29 cellular contexts compared by ENCODE assay signal in the genomic region with DNA sequence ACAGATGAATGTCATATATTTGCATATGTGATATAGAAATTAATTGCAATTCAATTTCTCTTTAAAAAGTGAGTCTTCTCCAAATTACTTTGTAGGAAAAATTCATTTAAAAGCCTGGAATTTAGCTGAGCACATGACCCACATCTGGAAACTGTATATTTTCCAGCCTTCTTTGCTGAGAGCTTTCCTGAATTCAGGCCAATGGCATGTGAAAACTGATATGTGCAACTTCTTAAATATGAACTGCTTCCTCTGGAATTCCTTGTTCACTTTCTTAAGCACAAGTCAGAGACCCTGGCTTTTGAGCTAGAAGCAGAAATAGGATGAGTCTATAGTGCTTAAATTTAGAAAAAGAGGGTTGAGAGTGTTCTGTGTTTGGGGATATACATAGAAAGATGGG.
"Had no signal": no experiment of that assay in that cellular context is flagged by ENCODE, and none has a peak within 500 bp of the region (broad histone marks: within the 10 kb centered on the region; RNA-seq: fewer than 3 reads in every experiment).

No MANE protein-coding gene starts in this region.

- H3K27me3 ChIP-seq: left lung, suprapubic skin, tibial nerve, uterus had no signal

- H3K4me3 ChIP-seq: left lung, lower lobe of right lung, pancreas, prostate gland, skin epidermis, suprapubic skin, thoracic aorta, tibial nerve, uterus had no signal

- H3K27ac Mint-ChIP-seq: immature natural killer cell; naive B cell; natural killer cell treated with Interleukin-12 subunit alpha and Interleukin-12 subunit beta and Interleukin-15 and Interleukin-18, amount 100 ng/mL, for 72 hours; stimulated activated effector memory CD8-positive, alpha-beta T cell treated with anti-CD3 and anti-CD28 coated beads, Interleukin-12 subunit alpha, Interleukin-12 subunit beta, amount 100 ng/mL, for 72 hours; stimulated activated naive CD8-positive, alpha-beta T cell treated with anti-CD3 and anti-CD28 coated beads, Interleukin-15, Interleukin-2, amounts not matched to agents 100 ng/mL and 50 ng/mL, for 24 hours; type B pancreatic cell had no signal

- H3K4me1 ChIP-seq: left lung, lower lobe of right lung, pancreas, prostate gland, suprapubic skin, tibial nerve, uterus had no signal

- ATAC-seq: left colon; left lung; lower lobe of right lung; natural killer cell treated with Interleukin-12 subunit alpha and Interleukin-12 subunit beta and Interleukin-15 and Interleukin-18, amount 100 ng/mL, for 72 hours; pancreas; right cardiac atrium; sciatic nerve; stimulated activated effector memory CD8-positive, alpha-beta T cell treated with anti-CD3 and anti-CD28 coated beads, Interleukin-12 subunit alpha, Interleukin-12 subunit beta, amount 100 ng/mL, for 72 hours had no signal

- H3K9me3 Mint-ChIP-seq: neural crest cell; stimulated activated naive CD8-positive, alpha-beta T cell treated with anti-CD3 and anti-CD28 coated beads, Interleukin-15, Interleukin-2, amounts not matched to agents 100 ng/mL and 50 ng/mL, for 24 hours; type B pancreatic cell had no signal

- DNase-seq: hypothalamus; immature natural killer cell; kidney; left colon; left lung; lower lobe of right lung; mammary epithelial cell; mesenchymal stem cell; naive B cell; nucleus accumbens; pancreas; posterior cingulate gyrus; retina; right cardiac atrium; stimulated activated CD4-positive, alpha-beta T cell treated with anti-CD3 and anti-CD28 coated beads, Interleukin-12 subunit alpha, Interleukin-12 subunit beta, amount 100 ng/mL, for 4 hours; stimulated activated CD4-positive, alpha-beta T cell treated with anti-CD3 and anti-CD28 coated beads, Interleukin-4, amount 100 ng/mL, for 24 hours; stimulated activated naive CD4-positive, alpha-beta T cell; uterus had no signal

- H3K4me3 Mint-ChIP-seq: immature natural killer cell; naive B cell; natural killer cell treated with Interleukin-12 subunit alpha and Interleukin-12 subunit beta and Interleukin-15 and Interleukin-18, amount 100 ng/mL, for 72 hours; neural crest cell; stimulated activated effector memory CD8-positive, alpha-beta T cell treated with anti-CD3 and anti-CD28 coated beads, Interleukin-12 subunit alpha, Interleukin-12 subunit beta, amount 100 ng/mL, for 72 hours; stimulated activated naive CD8-positive, alpha-beta T cell treated with anti-CD3 and anti-CD28 coated beads, Interleukin-15, Interleukin-2, amounts not matched to agents 100 ng/mL and 50 ng/mL, for 24 hours; type B pancreatic cell had no signal

- H3K4me1 Mint-ChIP-seq: immature natural killer cell; naive B cell; neural crest cell; stimulated activated effector memory CD8-positive, alpha-beta T cell treated with anti-CD3 and anti-CD28 coated beads, Interleukin-12 subunit alpha, Interleukin-12 subunit beta, amount 100 ng/mL, for 72 hours had no signal

- H3K36me3 ChIP-seq: left lung, lower lobe of right lung, pancreas, prostate gland, suprapubic skin, thoracic aorta, tibial nerve, uterus had no signal

- H3K36me3 Mint-ChIP-seq: immature natural killer cell; naive B cell; natural killer cell treated with Interleukin-12 subunit alpha and Interleukin-12 subunit beta and Interleukin-15 and Interleukin-18, amount 100 ng/mL, for 72 hours; stimulated activated effector memory CD8-positive, alpha-beta T cell treated with anti-CD3 and anti-CD28 coated beads, Interleukin-12 subunit alpha, Interleukin-12 subunit beta, amount 100 ng/mL, for 72 hours; type B pancreatic cell had no signal

- H3K9me3 ChIP-seq: left lung, lower lobe of right lung, pancreas, prostate gland, suprapubic skin, thoracic aorta, tibial nerve, uterus had no signal

- H3K27ac ChIP-seq: left lung, lower lobe of right lung, pancreas, prostate gland, skin epidermis, suprapubic skin, thoracic aorta, tibial nerve, uterus had no signal

- H3K27me3 Mint-ChIP-seq: natural killer cell treated with Interleukin-12 subunit alpha and Interleukin-12 subunit beta and Interleukin-15 and Interleukin-18, amount 100 ng/mL, for 72 hours; stimulated activated naive CD8-positive, alpha-beta T cell treated with anti-CD3 and anti-CD28 coated beads, Interleukin-15, Interleukin-2, amounts not matched to agents 100 ng/mL and 50 ng/mL, for 24 hours; type B pancreatic cell had no signal
